ENCODE assay signal across 1 cellular context in the genomic region with DNA sequence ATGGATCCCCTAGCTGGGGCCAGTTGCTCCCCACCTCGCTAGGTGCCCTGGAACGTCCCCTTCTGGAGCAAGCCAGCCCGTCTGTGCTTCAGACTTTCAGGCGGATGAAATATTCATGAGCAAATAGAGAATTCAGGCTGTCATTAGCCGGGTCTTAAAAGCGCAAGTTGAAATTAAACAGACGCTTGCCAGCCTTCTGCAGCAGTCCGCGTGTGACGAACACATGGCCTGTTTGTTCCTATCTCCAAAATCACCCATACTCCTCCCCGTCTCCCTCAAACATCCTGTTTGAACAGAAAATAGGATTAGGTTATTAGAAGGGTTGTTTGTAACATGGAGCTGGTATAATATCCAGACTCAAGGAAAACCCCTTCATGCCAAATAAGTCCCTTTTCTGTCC.
TF ChIP-seq lines count a peak whose summit lies in the region.

No MANE protein-coding gene starts in this region.

TF ChIP-seq in SK-N-SH, 30 proteins besides CTCF, POLR2A, EP300 and RAD21 (continued from another document):
- TF ChIP-seq, protein P1, sequence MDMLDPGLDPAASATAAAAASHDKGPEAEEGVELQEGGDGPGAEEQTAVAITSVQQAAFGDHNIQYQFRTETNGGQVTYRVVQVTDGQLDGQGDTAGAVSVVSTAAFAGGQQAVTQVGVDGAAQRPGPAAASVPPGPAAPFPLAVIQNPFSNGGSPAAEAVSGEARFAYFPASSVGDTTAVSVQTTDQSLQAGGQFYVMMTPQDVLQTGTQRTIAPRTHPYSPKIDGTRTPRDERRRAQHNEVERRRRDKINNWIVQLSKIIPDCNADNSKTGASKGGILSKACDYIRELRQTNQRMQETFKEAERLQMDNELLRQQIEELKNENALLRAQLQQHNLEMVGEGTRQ (IDR thresholded peaks at IDR 0.05; ENCODE audit: borderline replicate concordance, low read depth, low read length): no peak
- TF ChIP-seq RFX5 (IDR thresholded peaks at IDR 0.05; ENCODE audit: low read length) (no peak), SIN3A (IDR thresholded peaks at IDR 0.05; ENCODE audit: borderline replicate concordance, low read depth, low read length) (no peak), GATA2 (CRISPR knock-in tag; IDR thresholded peaks at IDR 0.05) (peak; percentile 99), CHD2 (IDR thresholded peaks at IDR 0.05; ENCODE audit: low read length, partially characterized antibody) (peak; percentile 94)
- TF ChIP-seq, protein P2, sequence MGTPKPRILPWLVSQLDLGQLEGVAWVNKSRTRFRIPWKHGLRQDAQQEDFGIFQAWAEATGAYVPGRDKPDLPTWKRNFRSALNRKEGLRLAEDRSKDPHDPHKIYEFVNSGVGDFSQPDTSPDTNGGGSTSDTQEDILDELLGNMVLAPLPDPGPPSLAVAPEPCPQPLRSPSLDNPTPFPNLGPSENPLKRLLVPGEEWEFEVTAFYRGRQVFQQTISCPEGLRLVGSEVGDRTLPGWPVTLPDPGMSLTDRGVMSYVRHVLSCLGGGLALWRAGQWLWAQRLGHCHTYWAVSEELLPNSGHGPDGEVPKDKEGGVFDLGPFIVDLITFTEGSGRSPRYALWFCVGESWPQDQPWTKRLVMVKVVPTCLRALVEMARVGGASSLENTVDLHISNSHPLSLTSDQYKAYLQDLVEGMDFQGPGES (IDR thresholded peaks at IDR 0.05; ENCODE audit: low read depth, low read length): no peak
